10 cellular contexts compared by ENCODE assay signal in the genomic region with DNA sequence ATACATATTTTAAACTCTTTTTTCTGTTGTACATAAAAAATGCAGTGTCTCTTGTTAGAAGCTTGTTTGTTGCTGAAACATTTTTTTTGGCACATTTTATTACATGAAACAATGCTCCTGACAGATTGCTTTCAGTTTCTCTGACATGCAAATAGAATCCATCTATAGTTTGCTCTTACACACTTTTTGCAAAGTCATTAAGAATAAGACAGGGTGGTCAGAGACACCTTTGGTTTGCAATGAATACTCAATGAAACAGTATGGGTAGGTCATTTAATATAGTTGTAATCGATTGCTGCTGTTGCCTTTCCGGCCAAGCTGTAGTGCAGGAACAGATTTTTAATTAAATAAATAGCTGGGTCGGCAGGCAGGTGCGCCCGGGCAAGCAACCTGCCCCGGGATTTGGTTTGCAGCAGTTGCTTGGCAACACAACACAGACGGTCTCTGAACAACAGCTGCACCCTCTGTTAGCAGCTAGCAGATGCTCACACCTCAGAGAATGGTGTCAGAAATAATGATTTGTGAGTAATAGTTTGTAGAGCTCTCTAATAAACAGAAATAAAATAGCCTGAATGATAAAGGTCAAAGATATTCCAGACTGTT.
A peak's percentile ranks its signal among the peaks of the same experiment; 100 is the strongest.
DNase-seq lines count a peak whose midpoint lies in the region; ATAC-seq and TF ChIP-seq lines count a peak whose summit lies in the region.
"Had no signal": no experiment of that assay in that cellular context is flagged by ENCODE, and none has a peak within 500 bp of the region (broad histone marks: within the 10 kb centered on the region; RNA-seq: fewer than 3 reads in every experiment).

No MANE protein-coding gene starts in this region.

- POLR2A ChIA-PET in A673 (lab: Charles Lee; ENCODE audit: low non-redundant PET), result no interaction called here
- POLR2A ChIA-PET in MCF 10A (lab: Yijun Ruan, JAX), result no interaction called here

- H3K9me3 Mint-ChIP-seq in MCF 10A (ENCODE audit: unreplicated experiment), result no peaks in the 10 kb centered on the region
- H3K9me3 Mint-ChIP-seq in CD14-positive monocyte, result peaks cover 0 to 10% (median 4%) of the 10 kb centered on the region in 7 donors
- H3K9me3 Mint-ChIP-seq: activated naive CD8-positive, alpha-beta T cell treated with anti-CD3 and anti-CD28 coated beads, Interleukin-2, amount 10 ng/mL, durations not matched to agents 7 days and 5 days had no signal

- peaks cover 39% of the 10 kb centered on the region for H3K27me3 Mint-ChIP-seq in MCF 10A (ENCODE audit: insufficient read depth, unreplicated experiment)
- H3K27me3 Mint-ChIP-seq in CD14-positive monocyte (ENCODE audit: low read depth in 3 of 3), result peaks cover 0 to 6% (median 0%) of the 10 kb centered on the region in 3 donors

- H3K9me3 ChIP-seq in A673 (ENCODE audit: low read depth, low read length, poor library complexity, severe bottlenecking), result peaks cover 13% of the 10 kb centered on the region
- H3K9me3 ChIP-seq: ovary had no signal

- no TSS peak for BruUV-seq in A673 (replicated peaks; lab: Mats Ljungman, UMichigan)
- BruUV-seq in MCF 10A (replicated peaks; lab: Mats Ljungman, UMichigan), result no TSS peak

- no peak overlapping the region for H3K27ac ChIP-seq in A673 (ENCODE audit: low read depth, low read length, poor library complexity, severe bottlenecking)
- H3K27ac ChIP-seq: ovary had no signal

- intact Hi-C loops in A673 (cut with micrococcal nuclease; ENCODE audit: unreplicated experiment) (no loop called here), MCF 10A (cut with micrococcal nuclease) (no loop called here), CD14-positive monocyte (cut with micrococcal nuclease) (no loop called here)

- H3K4me1 ChIP-seq in A673 (ENCODE audit: insufficient read depth, low read length, poor library complexity, severe bottlenecking), result no peaks in the 10 kb centered on the region

- DNase-seq in NCI-H1694 treated with DMSO at 0.1 percent for 48 hours (lab: John Stamatoyannopoulos, UW), result peak; percentile 97
- DNase-seq in astrocyte of the hippocampus (ENCODE audit: low read depth, low spot score), result peak; percentile 33
- peak; percentile 41 for DNase-seq in renal cortical epithelial cell (ENCODE audit: low read depth)
- no peak for DNase-seq in A673 (ENCODE audit: low spot score)
- no peak for DNase-seq in MCF 10A (ENCODE audit: unreplicated experiment)
- DNase-seq in omental fat pad (ENCODE audit: low spot score), result no peak
- DNase-seq in CD14-positive monocyte (ENCODE audit: low spot score), result no peak
- DNase-seq: activated naive CD8-positive, alpha-beta T cell treated with anti-CD3 and anti-CD28 coated beads, Interleukin-2, amount 10 ng/mL, durations not matched to agents 7 days and 5 days; ovary had no signal

- H3K36me3 Mint-ChIP-seq in MCF 10A (ENCODE audit: insufficient read depth, unreplicated experiment) (no peaks in the 10 kb centered on the region), CD14-positive monocyte (no peaks in the 10 kb centered on the region)
- H3K36me3 Mint-ChIP-seq: activated naive CD8-positive, alpha-beta T cell treated with anti-CD3 and anti-CD28 coated beads, Interleukin-2, amount 10 ng/mL, durations not matched to agents 7 days and 5 days had no signal

- H3K4me3 Mint-ChIP-seq in MCF 10A (ENCODE audit: unreplicated experiment), result no peak overlapping the region
- H3K4me3 Mint-ChIP-seq in CD14-positive monocyte, result no peak overlapping the region
- H3K4me3 Mint-ChIP-seq: activated naive CD8-positive, alpha-beta T cell treated with anti-CD3 and anti-CD28 coated beads, Interleukin-2, amount 10 ng/mL, durations not matched to agents 7 days and 5 days had no signal

- ATAC-seq in GM21723 (IDR thresholded peaks at IDR 0.05; ENCODE audit: unreplicated experiment) (peak; percentile 61), omental fat pad (ENCODE audit: low FRiP score) (no peak)

- H3K4me3 ChIP-seq in A673 (ENCODE audit: low read depth, low read length, poor library complexity, severe bottlenecking), result no peak overlapping the region
- H3K4me3 ChIP-seq: ovary had no signal

- CTCF ChIA-PET in A673 (lab: Charles Lee), result no interaction called here
- CTCF ChIA-PET in MCF 10A (lab: Yijun Ruan, JAX), result interaction anchor here (1.6 kb wide), 1 partner anchor 13 kb away, joined by 7 read pairs; no protein-coding TSS in a partner anchor

- H3K27me3 ChIP-seq in A673 (replicated peaks; ENCODE audit: insufficient read depth, low read depth, low read length, poor library complexity), result no peaks in the 10 kb centered on the region
- H3K27me3 ChIP-seq: ovary had no signal

- H3K4me1 Mint-ChIP-seq in MCF 10A (ENCODE audit: insufficient read depth, unreplicated experiment) (no peaks in the 10 kb centered on the region), CD14-positive monocyte (peaks cover 2% of the 10 kb centered on the region)
- H3K4me1 Mint-ChIP-seq: activated naive CD8-positive, alpha-beta T cell treated with anti-CD3 and anti-CD28 coated beads, Interleukin-2, amount 10 ng/mL, durations not matched to agents 7 days and 5 days had no signal

- TF ChIP-seq CTCF in A673 (conservative IDR thresholded peaks at IDR 0.05; ENCODE audit: low read depth, low read length) (no peak), MCF 10A (IDR thresholded peaks at IDR 0.05; ENCODE audit: unreplicated experiment) (no peak), omental fat pad (IDR thresholded peaks at IDR 0.05) (no peak), CD14-positive monocyte (IDR thresholded peaks at IDR 0.05) (no peak)

- H3K27ac Mint-ChIP-seq in MCF 10A (ENCODE audit: low read depth, unreplicated experiment), result no peak overlapping the region
- no peak overlapping the region for H3K27ac Mint-ChIP-seq in CD14-positive monocyte
- H3K27ac Mint-ChIP-seq: activated naive CD8-positive, alpha-beta T cell treated with anti-CD3 and anti-CD28 coated beads, Interleukin-2, amount 10 ng/mL, durations not matched to agents 7 days and 5 days had no signal

- H3K36me3 ChIP-seq in A673 (ENCODE audit: insufficient read depth, low read length, poor library complexity, severe bottlenecking), result no peaks in the 10 kb centered on the region
- H3K36me3 ChIP-seq: ovary had no signal

Comparison
In these comparisons a context has a peak if more than half of its experiments do, and no peak if none do; other contexts are left out.
1. DNase-seq: peak in NCI-H1694 treated with DMSO at 0.1 percent for 48 hours (single experiment), astrocyte of the hippocampus (single experiment) and renal cortical epithelial cell (single experiment); none in A673 (single experiment), MCF 10A (single experiment), omental fat pad (single experiment) and CD14-positive monocyte (single experiment).